Comparison of ENCODE assay signal across 20 cellular contexts in genomic region chr12:119206348-119207075, GRCh38. TPM values are rescaled to one million over a fixed set of nuclear protein-coding genes. Genes with fewer than 3 reads are reported as not detected.
DNase-seq lines count a peak whose midpoint lies in the region; ATAC-seq and TF ChIP-seq lines count a peak whose summit lies in the region.
"Had no signal": no experiment of that assay in that cellular context is flagged by ENCODE, and none has a peak within 500 bp of the region (broad histone marks: within the 10 kb centered on the region; RNA-seq: fewer than 3 reads in every experiment).

No MANE protein-coding gene starts in this region.

- H3K9me3 Mint-ChIP-seq in activated CD8-positive, alpha-beta memory T cell treated with anti-CD3 and anti-CD28 coated beads, Interleukin-2, amount 10 ng/mL, durations not matched to agents 7 days and 5 days (ENCODE audit: low read depth): no peaks in the 10 kb centered on the region
- H3K9me3 Mint-ChIP-seq: activated naive CD8-positive, alpha-beta T cell treated with anti-CD3 and anti-CD28 coated beads, Interleukin-2, amount 50 U/mL, for 24 hours; activated T-helper 2 cell treated with anti-CD3 and anti-CD28 coated beads, Interferon-gamma antibody, Interleukin-2, Interleukin-4, amounts not matched to agents 10 μg/mL and 5 μg/mL and 100 μg/mL, durations not matched to agents 14 hours and 24 hours and 36 hours; mesothelial cell of epicardium; natural killer cell treated with Interleukin-12 subunit alpha and Interleukin-12 subunit beta and Interleukin-15 and Interleukin-18, amount 100 ng/mL, for 72 hours had no signal

- no peaks in the 10 kb centered on the region for H3K4me1 Mint-ChIP-seq in activated CD8-positive, alpha-beta memory T cell treated with anti-CD3 and anti-CD28 coated beads, Interleukin-2, amount 10 ng/mL, durations not matched to agents 7 days and 5 days
- H3K4me1 Mint-ChIP-seq: activated naive CD8-positive, alpha-beta T cell treated with anti-CD3 and anti-CD28 coated beads, Interleukin-2, amount 50 U/mL, for 24 hours had no signal

- H2BK12ac ChIP-seq in neuronal stem cell (ENCODE audit: low read length): no peak overlapping the region

- no peak overlapping the region for H3K23ac ChIP-seq in neuronal stem cell (ENCODE audit: low read depth, low read length, poor library complexity)

- no peak overlapping the region for H3K4me2 ChIP-seq in neuronal stem cell (ENCODE audit: insufficient read depth, low read length, poor library complexity, severe bottlenecking)

- H3K27me3 ChIP-seq in esophagus muscularis mucosa: no peaks in the 10 kb centered on the region
- no peaks in the 10 kb centered on the region for H3K27me3 ChIP-seq in neuronal stem cell (ENCODE audit: control insufficient read depth in 3 of 3, insufficient read depth in 3 of 3, low read depth in 1 of 3, low read length in 3 of 3)
- H3K27me3 ChIP-seq: uterus had no signal

- peak; percentile 55 for DNase-seq in NCI-H748 (lab: John Stamatoyannopoulos, UW; ENCODE audit: unreplicated experiment)
- DNase-seq in NCI-H748 treated with DMSO at 0.1 percent for 48 hours (lab: John Stamatoyannopoulos, UW): no peak
- peak; percentile 48 for DNase-seq in NCI-H524 treated with DMSO at 0.1 percent for 48 hours (lab: John Stamatoyannopoulos, UW)
- DNase-seq in esophagus muscularis mucosa (ENCODE audit: extremely low spot score): no peak
- peak; percentile 35 for DNase-seq in neuronal stem cell (ENCODE audit: low spot score)
- no peak for DNase-seq in activated CD8-positive, alpha-beta memory T cell treated with anti-CD3 and anti-CD28 coated beads, Interleukin-2, amount 50 U/mL, for 4 hours
- no peak for DNase-seq in H4 (ENCODE audit: low spot score)
- DNase-seq in activated CD8-positive, alpha-beta memory T cell treated with anti-CD3 and anti-CD28 coated beads, Interleukin-2, amount 10 ng/mL, durations not matched to agents 7 days and 5 days: no peak
- DNase-seq: activated CD4-positive, alpha-beta T cell treated with anti-CD3 and anti-CD28 coated beads, Interleukin-2, amount 50 U/mL, for 1 hour; activated naive CD8-positive, alpha-beta T cell treated with anti-CD3 and anti-CD28 coated beads, Interleukin-2, amount 50 U/mL, for 24 hours; left cardiac atrium; NCI-H1048; NCI-H2107; NCI-H510A treated with DMSO at 0.1 percent for 48 hours; SIG-M5; T-helper 2 cell; uterus had no signal

- H3K36me3 ChIP-seq in esophagus muscularis mucosa: no peaks in the 10 kb centered on the region
- H3K36me3 ChIP-seq in neuronal stem cell (replicated peaks in 1 of 2; ENCODE audit: control insufficient read depth in 2 of 2, insufficient read depth in 2 of 2, low read length in 2 of 2): no peaks in the 10 kb centered on the region
- H3K36me3 ChIP-seq: uterus had no signal

- no peak overlapping the region for H2BK120ac ChIP-seq in neuronal stem cell (ENCODE audit: low read depth, low read length)

- TF ChIP-seq EP300 in esophagus muscularis mucosa (IDR thresholded peaks at IDR 0.05): no peak

- no peak overlapping the region for H3K27ac Mint-ChIP-seq in activated CD8-positive, alpha-beta memory T cell treated with anti-CD3 and anti-CD28 coated beads, Interleukin-2, amount 10 ng/mL, durations not matched to agents 7 days and 5 days
- H3K27ac Mint-ChIP-seq: activated naive CD8-positive, alpha-beta T cell treated with anti-CD3 and anti-CD28 coated beads, Interleukin-2, amount 50 U/mL, for 24 hours; activated T-helper 2 cell treated with anti-CD3 and anti-CD28 coated beads, Interferon-gamma antibody, Interleukin-2, Interleukin-4, amounts not matched to agents 10 μg/mL and 5 μg/mL and 100 μg/mL, durations not matched to agents 14 hours and 24 hours and 36 hours; mesothelial cell of epicardium; natural killer cell treated with Interleukin-12 subunit alpha and Interleukin-12 subunit beta and Interleukin-15 and Interleukin-18, amount 100 ng/mL, for 72 hours had no signal

- WGBS in esophagus muscularis mucosa: 44% methylated on average over 8 of the region's 8 CpGs
- WGBS in neuronal stem cell (ENCODE audit: extremely low coverage in 2 of 2, insufficient read length in 2 of 2, insufficient replicate concordance in 1 of 2), 2 donors: no CpG with 5 or more reads among the region's 8 CpGs

- H3K9me3 ChIP-seq in esophagus muscularis mucosa (no peaks in the 10 kb centered on the region), neuronal stem cell (replicated peaks in 1 of 2; ENCODE audit: control insufficient read depth in 2 of 2, insufficient read depth in 1 of 2, low read depth in 1 of 2, low read length in 2 of 2) (no peaks in the 10 kb centered on the region)
- H3K9me3 ChIP-seq: uterus had no signal

- H3K36me3 Mint-ChIP-seq in activated CD8-positive, alpha-beta memory T cell treated with anti-CD3 and anti-CD28 coated beads, Interleukin-2, amount 10 ng/mL, durations not matched to agents 7 days and 5 days: no peaks in the 10 kb centered on the region
- H3K36me3 Mint-ChIP-seq: mesothelial cell of epicardium; natural killer cell treated with Interleukin-12 subunit alpha and Interleukin-12 subunit beta and Interleukin-15 and Interleukin-18, amount 100 ng/mL, for 72 hours had no signal

- no peaks in the 10 kb centered on the region for H3K79me1 ChIP-seq in neuronal stem cell (ENCODE audit: low read depth, low read length)

- H3K4me1 ChIP-seq in esophagus muscularis mucosa: peaks cover 37 to 69% (median 65%) of the 10 kb centered on the region in 4 donors
- H3K4me1 ChIP-seq in neuronal stem cell (ENCODE audit: control insufficient read depth in 2 of 2, insufficient read depth in 1 of 2, low read depth in 1 of 2, low read length in 2 of 2): peaks cover 0 to 31% of the 10 kb centered on the region in 2 donors
- H3K4me1 ChIP-seq: uterus had no signal

- CTCF ChIA-PET in activated CD8-positive, alpha-beta memory T cell treated with anti-CD3 and anti-CD28 coated beads, Interleukin-2, amount 10 ng/mL, durations not matched to agents 7 days and 5 days (lab: Charles Lee): no interaction called here

- ATAC-seq in activated CD8-positive, alpha-beta memory T cell treated with anti-CD3 and anti-CD28 coated beads, Interleukin-2, amount 10 ng/mL, durations not matched to agents 7 days and 5 days: no peak
- ATAC-seq: activated naive CD8-positive, alpha-beta T cell treated with anti-CD3 and anti-CD28 coated beads, Interleukin-2, amount 50 U/mL, for 24 hours; left cardiac atrium; natural killer cell treated with Interleukin-12 subunit alpha and Interleukin-12 subunit beta and Interleukin-15 and Interleukin-18, amount 100 ng/mL, for 72 hours had no signal

- H3K18ac ChIP-seq in neuronal stem cell (ENCODE audit: low read length): no peak overlapping the region

- no peak overlapping the region for H2BK15ac ChIP-seq in neuronal stem cell (ENCODE audit: low read length)

- H2AFZ ChIP-seq in neuronal stem cell (ENCODE audit: low read length): no peak overlapping the region

- H3K27ac ChIP-seq in esophagus muscularis mucosa (replicated peaks in 1 of 4) (peak overlapping the region; percentile 81 to 86 (median 83)), neuronal stem cell (replicated peaks; ENCODE audit: low read length) (no peak overlapping the region)
- H3K27ac ChIP-seq: uterus had no signal

- no peaks in the 10 kb centered on the region for H3K27me3 Mint-ChIP-seq in activated CD8-positive, alpha-beta memory T cell treated with anti-CD3 and anti-CD28 coated beads, Interleukin-2, amount 10 ng/mL, durations not matched to agents 7 days and 5 days

- H3K4me3 Mint-ChIP-seq in activated CD8-positive, alpha-beta memory T cell treated with anti-CD3 and anti-CD28 coated beads, Interleukin-2, amount 10 ng/mL, durations not matched to agents 7 days and 5 days: no peak overlapping the region
- H3K4me3 Mint-ChIP-seq: activated naive CD8-positive, alpha-beta T cell treated with anti-CD3 and anti-CD28 coated beads, Interleukin-2, amount 50 U/mL, for 24 hours; mesothelial cell of epicardium; natural killer cell treated with Interleukin-12 subunit alpha and Interleukin-12 subunit beta and Interleukin-15 and Interleukin-18, amount 100 ng/mL, for 72 hours had no signal

- no peak overlapping the region for H4K91ac ChIP-seq in neuronal stem cell (ENCODE audit: low read depth, low read length, poor library complexity)

- no peak overlapping the region for H3K14ac ChIP-seq in neuronal stem cell (ENCODE audit: low read length)

- no peak overlapping the region for H2BK5ac ChIP-seq in neuronal stem cell (ENCODE audit: low read length)

- no peak for TF ChIP-seq POLR2A in esophagus muscularis mucosa (IDR thresholded peaks at IDR 0.05; ENCODE audit: low read depth)

- H2AK5ac ChIP-seq in neuronal stem cell (ENCODE audit: low read depth, low read length): no peak overlapping the region

- TF ChIP-seq CTCF in esophagus muscularis mucosa (IDR thresholded peaks at IDR 0.05): peak in 1 of 3 experiments; percentile 9

- H4K8ac ChIP-seq in neuronal stem cell (ENCODE audit: low read depth, low read length): no peak overlapping the region

- H3K4me3 ChIP-seq in esophagus muscularis mucosa (no peak overlapping the region), neuronal stem cell (ENCODE audit: low read length in 2 of 2) (no peak overlapping the region)
- H3K4me3 ChIP-seq: uterus had no signal

- no peak overlapping the region for H3K9ac ChIP-seq in neuronal stem cell (ENCODE audit: low read depth, low read length, poor library complexity)

- intact Hi-C loops in esophagus muscularis mucosa (cut with DNase I): loop anchor here (10.0 kb wide), 1 partner anchor 118 kb away; no protein-coding TSS in a partner anchor

- no peak overlapping the region for H3K4ac ChIP-seq in neuronal stem cell (ENCODE audit: low read length)

RNA-seq across cellular contexts. Expression of gene HSPB8, which starts 27.8 kb away (rescaled TPM):
- total RNA-seq in esophagus muscularis mucosa: 100 to 1,000 TPM; 416 to 573 (median 443) TPM
- 0.17 TPM for polyA plus RNA-seq in neuronal stem cell (2013, experiment 1 of 2)
- 0.18 TPM for polyA plus RNA-seq in neuronal stem cell (2013, experiment 2 of 2)
- 49.4 and 51.5 TPM in 2 replicates for total RNA-seq in H4 (2014; rRNA removed; shearing (Covaris generic))
- not detected for total RNA-seq in activated CD8-positive, alpha-beta memory T cell treated with anti-CD3 and anti-CD28 coated beads, Interleukin-2, amount 10 ng/mL, durations not matched to agents 7 days and 5 days
- total RNA-seq: activated T-helper 2 cell treated with anti-CD3 and anti-CD28 coated beads, Interferon-gamma antibody, Interleukin-2, Interleukin-4, amounts not matched to agents 10 μg/mL and 5 μg/mL and 100 μg/mL, durations not matched to agents 14 hours and 24 hours and 36 hours; natural killer cell treated with Interleukin-12 subunit alpha and Interleukin-12 subunit beta and Interleukin-15 and Interleukin-18, amount 100 ng/mL, for 72 hours had no signal

Comparison
In these comparisons a context has a peak if more than half of its experiments do, and no peak if none do; other contexts are left out.
1. DNase-seq: peak in NCI-H748 (single experiment), NCI-H524 treated with DMSO at 0.1 percent for 48 hours (single experiment) and neuronal stem cell (single experiment); none in NCI-H748 treated with DMSO at 0.1 percent for 48 hours (single experiment), esophagus muscularis mucosa (single experiment), activated CD8-positive, alpha-beta memory T cell treated with anti-CD3 and anti-CD28 coated beads, Interleukin-2, amount 50 U/mL, for 4 hours (single experiment), H4 (single experiment) and activated CD8-positive, alpha-beta memory T cell treated with anti-CD3 and anti-CD28 coated beads, Interleukin-2, amount 10 ng/mL, durations not matched to agents 7 days and 5 days (single experiment).
2. RNA of gene HSPB8, which starts 27.8 kb away (total RNA-seq): 416 to 573 TPM in esophagus muscularis mucosa and 49.4 to 51.5 TPM in H4; not detected in activated CD8-positive, alpha-beta memory T cell treated with anti-CD3 and anti-CD28 coated beads, Interleukin-2, amount 10 ng/mL, durations not matched to agents 7 days and 5 days; every median in the first group is over 10 times any median in the second.